Comparison of ENCODE assay signal across 9 cellular contexts in the genomic region with DNA sequence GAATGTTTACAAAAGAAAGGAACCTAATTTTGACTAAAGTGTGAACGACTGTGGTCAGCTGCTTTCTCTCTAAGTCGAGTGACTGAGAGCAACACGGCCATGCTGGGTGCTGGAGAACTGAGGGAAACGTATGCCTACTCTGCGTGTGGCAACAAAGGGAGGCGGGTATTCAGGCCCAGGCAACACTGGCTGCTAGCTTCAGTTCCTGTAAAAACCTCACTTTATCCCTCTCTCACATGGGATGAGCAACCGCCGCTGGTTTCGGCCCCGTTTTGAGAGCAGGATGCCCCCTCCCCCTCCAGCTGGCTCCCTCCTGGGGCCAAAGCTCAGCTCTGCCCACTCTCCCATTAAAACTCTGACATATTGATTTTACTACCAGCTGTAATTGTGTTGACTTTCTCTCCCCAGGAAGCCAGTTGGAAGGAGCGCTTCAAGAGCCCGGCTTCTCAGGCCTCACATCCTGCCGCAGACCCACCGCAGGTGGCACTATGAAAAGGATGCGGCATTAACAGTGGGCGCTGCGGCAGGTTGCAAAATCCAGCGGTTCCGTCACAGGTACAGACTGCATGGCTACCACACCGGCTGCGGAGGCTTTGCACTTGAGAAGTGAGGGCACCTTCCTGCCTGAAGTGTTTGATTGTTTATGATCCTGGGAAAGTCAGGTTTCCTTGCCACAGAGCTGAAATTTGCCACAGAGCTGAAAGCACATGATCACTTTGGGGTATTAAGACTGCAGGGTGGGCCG. TPM values are rescaled to one million over a fixed set of nuclear protein-coding genes. Genes with fewer than 3 reads are reported as not detected.
DNase-seq lines count a peak whose midpoint lies in the region; ATAC-seq and TF ChIP-seq lines count a peak whose summit lies in the region.
"Had no signal": no experiment of that assay in that cellular context is flagged by ENCODE, and none has a peak within 500 bp of the region (broad histone marks: within the 10 kb centered on the region; RNA-seq: fewer than 3 reads in every experiment).

No MANE protein-coding gene starts in this region.

- H3K36me3 ChIP-seq in CD4-positive, alpha-beta memory T cell (ENCODE audit: insufficient read depth, low read length): no peaks in the 10 kb centered on the region
- H3K36me3 ChIP-seq in esophagus muscularis mucosa (peaks cover 0 to 4% (median under 1%) of the 10 kb centered on the region in 4 donors), skeletal muscle satellite cell (ENCODE audit: insufficient read depth, low read length) (no peaks in the 10 kb centered on the region)

- TF ChIP-seq POLR2A in esophagus muscularis mucosa (IDR thresholded peaks at IDR 0.05; ENCODE audit: low read depth): no peak

- peak overlapping the region; percentile 41 for H3K4me2 ChIP-seq in skeletal muscle satellite cell (ENCODE audit: low read length)

- peak overlapping the region; percentile 46 to 86 (median 70) for H3K4me3 Mint-ChIP-seq in CD4-positive, alpha-beta memory T cell
- H3K4me3 Mint-ChIP-seq in activated CD4-positive, alpha-beta memory T cell treated with anti-CD3 and anti-CD28 coated beads, Interleukin-2, amount 10 ng/mL, durations not matched to agents 7 days and 5 days: peak overlapping the region; percentile 25

- ATAC-seq in HG03095 (IDR thresholded peaks at IDR 0.05; ENCODE audit: unreplicated experiment): no peak

- H3K36me3 Mint-ChIP-seq in CD4-positive, alpha-beta memory T cell: no peaks in the 10 kb centered on the region
- no peaks in the 10 kb centered on the region for H3K36me3 Mint-ChIP-seq in activated CD4-positive, alpha-beta memory T cell treated with anti-CD3 and anti-CD28 coated beads, Interleukin-2, amount 10 ng/mL, durations not matched to agents 7 days and 5 days (ENCODE audit: low read depth)

- H3K4me1 Mint-ChIP-seq in CD4-positive, alpha-beta memory T cell: peaks cover 16 to 48% (median 32%) of the 10 kb centered on the region in 4 donors
- peaks cover 27% of the 10 kb centered on the region for H3K4me1 Mint-ChIP-seq in activated CD4-positive, alpha-beta memory T cell treated with anti-CD3 and anti-CD28 coated beads, Interleukin-2, amount 10 ng/mL, durations not matched to agents 7 days and 5 days

- peak overlapping the region in 1 of 2 donors; percentile 1 for H3K4me3 ChIP-seq in CD4-positive, alpha-beta memory T cell (ENCODE audit: low read length in 2 of 2)
- H3K4me3 ChIP-seq in esophagus muscularis mucosa (no peak overlapping the region), skeletal muscle satellite cell (ENCODE audit: low read length) (no peak overlapping the region)

- no peaks in the 10 kb centered on the region for H3K27me3 Mint-ChIP-seq in CD4-positive, alpha-beta memory T cell
- H3K27me3 Mint-ChIP-seq in activated CD4-positive, alpha-beta memory T cell treated with anti-CD3 and anti-CD28 coated beads, Interleukin-2, amount 10 ng/mL, durations not matched to agents 7 days and 5 days: peaks cover 46% of the 10 kb centered on the region

- peaks cover 0 to 1% (median 0%) of the 10 kb centered on the region in 8 donors for H3K9me3 Mint-ChIP-seq in CD4-positive, alpha-beta memory T cell
- H3K9me3 Mint-ChIP-seq in activated CD4-positive, alpha-beta memory T cell treated with anti-CD3 and anti-CD28 coated beads, Interleukin-2, amount 10 ng/mL, durations not matched to agents 7 days and 5 days: no peaks in the 10 kb centered on the region

- TF ChIP-seq CTCF in esophagus muscularis mucosa (IDR thresholded peaks at IDR 0.05): no peak

- H3K9me3 ChIP-seq in CD4-positive, alpha-beta memory T cell (ENCODE audit: control insufficient read depth in 1 of 2, low read length in 2 of 2): no peaks in the 10 kb centered on the region
- H3K9me3 ChIP-seq in esophagus muscularis mucosa (no peaks in the 10 kb centered on the region), skeletal muscle satellite cell (replicated peaks; ENCODE audit: low read length) (no peaks in the 10 kb centered on the region)

- no peak for TF ChIP-seq EP300 in esophagus muscularis mucosa (IDR thresholded peaks at IDR 0.05)

- WGBS in esophagus muscularis mucosa: 59% methylated on average over 14 of the region's 22 CpGs

- DNase-seq in CD4-positive, alpha-beta memory T cell: peak in 4 of 5 donors; percentile 53 to 64 (median 63)
- DNase-seq in NCI-H1417 treated with DMSO at 0.1 percent for 48 hours (lab: John Stamatoyannopoulos, UW) (peak; percentile 99), esophagus muscularis mucosa (ENCODE audit: extremely low spot score) (no peak), G401 (ENCODE audit: low spot score) (no peak), RPMI8226 (no peak)
- DNase-seq in activated CD4-positive, alpha-beta memory T cell treated with anti-CD3 and anti-CD28 coated beads, Interleukin-2, amount 10 ng/mL, durations not matched to agents 7 days and 5 days: peak; percentile 86

- no peaks in the 10 kb centered on the region for H3K27me3 ChIP-seq in CD4-positive, alpha-beta memory T cell (ENCODE audit: insufficient read depth, low read length)
- H3K27me3 ChIP-seq in esophagus muscularis mucosa: no peaks in the 10 kb centered on the region
- H3K27me3 ChIP-seq in skeletal muscle satellite cell (ENCODE audit: control insufficient read depth, insufficient read depth, low read length): no peaks in the 10 kb centered on the region

- in situ Hi-C loops in G401 (cut with HindIII; ENCODE audit: low sequenced_read_pairs): no loop called here

- CTCF ChIA-PET in CD4-positive, alpha-beta memory T cell (lab: Charles Lee; ENCODE audit: partially characterized antibody): interaction anchor here (0.7 to 3.8 kb wide), 6 partner anchors 12 to 348 kb away, joined by 3 to 23 read pairs (median 7); a partner anchor contains a TSS
- CTCF ChIA-PET in activated CD4-positive, alpha-beta memory T cell treated with anti-CD3 and anti-CD28 coated beads, Interleukin-2, amount 10 ng/mL, durations not matched to agents 7 days and 5 days (lab: Charles Lee): interaction anchor here (1.0 to 2.3 kb wide), 4 partner anchors 12 to 103 kb away, joined by 3 to 9 read pairs (median 6); a partner anchor contains a TSS

- peak overlapping the region; percentile 25 for H3K9ac ChIP-seq in skeletal muscle satellite cell (ENCODE audit: low read depth, low read length)

- intact Hi-C loops in CD4-positive, alpha-beta memory T cell (cut with micrococcal nuclease): no loop called here
- intact Hi-C loops in esophagus muscularis mucosa (cut with DNase I): no loop called here

- peak overlapping the region; percentile 64 to 90 (median 85) for H3K27ac Mint-ChIP-seq in CD4-positive, alpha-beta memory T cell
- H3K27ac Mint-ChIP-seq in activated CD4-positive, alpha-beta memory T cell treated with anti-CD3 and anti-CD28 coated beads, Interleukin-2, amount 10 ng/mL, durations not matched to agents 7 days and 5 days: peak overlapping the region; percentile 64

- peaks cover 27% of the 10 kb centered on the region for H3K4me1 ChIP-seq in CD4-positive, alpha-beta memory T cell (ENCODE audit: insufficient read depth, low read length)
- H3K4me1 ChIP-seq in esophagus muscularis mucosa (peaks cover 85 to 100% (median 96%) of the 10 kb centered on the region in 4 donors), skeletal muscle satellite cell (ENCODE audit: control insufficient read depth, insufficient read depth, low read length) (peaks cover 73% of the 10 kb centered on the region)

- POLR2A ChIA-PET in CD4-positive, alpha-beta memory T cell (lab: Charles Lee; ENCODE audit: partially characterized antibody): interaction anchor here (0.6 to 9.3 kb wide), 14 partner anchors 8 to 579 kb away, joined by 3 to 128 read pairs (median 4); a partner anchor contains a TSS
- POLR2A ChIA-PET in activated CD4-positive, alpha-beta memory T cell treated with anti-CD3 and anti-CD28 coated beads, Interleukin-2, amount 10 ng/mL, durations not matched to agents 7 days and 5 days (lab: Charles Lee): interaction anchor here (1.1 to 2.2 kb wide), 6 partner anchors 10 to 277 kb away, joined by 3 to 30 read pairs (median 5); a partner anchor contains a TSS

- peak overlapping the region; percentile 23 for H3K27ac ChIP-seq in CD4-positive, alpha-beta memory T cell (ENCODE audit: low read depth, low read length)
- peak overlapping the region; percentile 72 to 83 (median 78) for H3K27ac ChIP-seq in esophagus muscularis mucosa (replicated peaks in 1 of 4)

RNA-seq across cellular contexts. Expression of a gene that starts 12.7 kb away (rescaled TPM):
- total RNA-seq in CD4-positive, alpha-beta memory T cell: 10 to 100 TPM; 71.4 to 72.5 TPM
- polyA plus RNA-seq in CD4-positive, alpha-beta memory T cell: 1 to 10 TPM in 1 of 2 donors, under 1 TPM in 1; 0.03 to 8.9 TPM
- 10 to 100 TPM; 13.4 to 18.0 TPM for total RNA-seq in activated CD4-positive, alpha-beta memory T cell treated with anti-CD3 and anti-CD28 coated beads, Interleukin-2, amount 10 ng/mL, durations not matched to agents 7 days and 5 days
- total RNA-seq in esophagus muscularis mucosa: 10 to 100 TPM; 50.5 to 89.9 (median 76.6) TPM
- 41.7 and 52.2 TPM in 2 replicates for total RNA-seq in skeletal muscle satellite cell (2012; rRNA removed)
- total RNA-seq in G401 (2014; rRNA removed; shearing (Covaris generic)): 21.2 and 54.7 TPM in 2 replicates

RNA-seq across cellular contexts. Expression of a gene that starts 50.8 kb away (rescaled TPM):
- total RNA-seq in CD4-positive, alpha-beta memory T cell: not detected
- polyA plus RNA-seq in CD4-positive, alpha-beta memory T cell: not detected
- not detected for total RNA-seq in activated CD4-positive, alpha-beta memory T cell treated with anti-CD3 and anti-CD28 coated beads, Interleukin-2, amount 10 ng/mL, durations not matched to agents 7 days and 5 days
- total RNA-seq in esophagus muscularis mucosa: not detected
- total RNA-seq in skeletal muscle satellite cell (2012; rRNA removed): not detected in 2 replicates
- not detected in 2 replicates for total RNA-seq in G401 (2014; rRNA removed; shearing (Covaris generic))
- polyA plus RNA-seq: adipose tissue had no signal

Comparison
In these comparisons a context has a peak if more than half of its experiments do, and no peak if none do; other contexts are left out.
1. DNase-seq: peak in CD4-positive, alpha-beta memory T cell (4 of 5), NCI-H1417 treated with DMSO at 0.1 percent for 48 hours (single experiment) and activated CD4-positive, alpha-beta memory T cell treated with anti-CD3 and anti-CD28 coated beads, Interleukin-2, amount 10 ng/mL, durations not matched to agents 7 days and 5 days (single experiment); none in esophagus muscularis mucosa (single experiment), G401 (single experiment) and RPMI8226 (single experiment).